8 cellular contexts compared by ENCODE assay signal in genomic region chr12:111842556-111843396, GRCh38. TPM values are rescaled to one million over a fixed set of nuclear protein-coding genes. Genes with fewer than 3 reads are reported as not detected.
A peak's percentile ranks its signal among the peaks of the same experiment; 100 is the strongest.
DNase-seq lines count a peak whose midpoint lies in the region; ATAC-seq and TF ChIP-seq lines count a peak whose summit lies in the region.

No MANE protein-coding gene starts in this region.

- H3K4me3 Mint-ChIP-seq in Caco-2 (ENCODE audit: unreplicated experiment): peak overlapping the region; percentile 88

- H3K9me3 Mint-ChIP-seq in Caco-2 (ENCODE audit: unreplicated experiment): no peaks in the 10 kb centered on the region

- ATAC-seq in GM21515 (IDR thresholded peaks at IDR 0.05; ENCODE audit: unreplicated experiment) (peak; percentile 24), IMR-90 (ENCODE audit: low read depth) (peak; percentile 9; the same call in 1 of the 2 replicates), GM18520 (IDR thresholded peaks at IDR 0.05; ENCODE audit: unreplicated experiment) (no peak)

- peak overlapping the region; percentile 100 for H3K4me2 ChIP-seq in IMR-90 (ENCODE audit: low read depth, low read length)

- H3K9me1 ChIP-seq in IMR-90 (ENCODE audit: insufficient read depth, low read length): peaks cover 4% of the 10 kb centered on the region

- H2AK5ac ChIP-seq in IMR-90 (ENCODE audit: low read depth, low read length): peak overlapping the region; percentile 72; the same call in 1 of the 2 replicates

- H3K4me3 ChIP-seq in Caco-2 (ENCODE audit: low read depth, low read length) (peak overlapping the region; percentile 99), IMR-90 (ENCODE audit: insufficient read depth, low read depth, low read length) (peak overlapping the region; percentile 78)

- dilution Hi-C loops in IMR-90 (cut with HindIII; ENCODE audit: low sequenced_read_pairs, unreplicated experiment): no loop called here

- 0% methylated on average over 15 of the region's 44 CpGs; no CpG with 5 or more reads in 1 of the 2 experiments for WGBS in IMR-90 (ENCODE audit: extremely low coverage in 2 of 2, insufficient read length in 1 of 2), 2 experiments

- H3K36me3 Mint-ChIP-seq in Caco-2 (ENCODE audit: insufficient read depth, unreplicated experiment): peaks cover 57% of the 10 kb centered on the region

- H3K56ac ChIP-seq in IMR-90 (ENCODE audit: extremely low read depth, insufficient read depth, low read length): 0 out of 2 replicates have a peak overlapping the region, but pooled peaks have one; percentile 17

- in situ Hi-C loops in IMR-90 (cut with MboI; ENCODE audit: low sequenced_read_pairs): no loop called here

- 0 out of 2 replicates have a peak, but pooled peaks have one; percentile 16 for TF ChIP-seq POLR2A in IMR-90 (IDR thresholded peaks at IDR 0.05; ENCODE audit: low read depth, low read length)

- H2BK5ac ChIP-seq in IMR-90 (ENCODE audit: low read depth, low read length, poor library complexity, severe bottlenecking): peak overlapping the region; percentile 98

- H3K14ac ChIP-seq in IMR-90 (replicated peaks; ENCODE audit: low read depth, low read length): peak overlapping the region; percentile 71

- H3K27ac ChIP-seq in IMR-90 (ENCODE audit: insufficient read depth, low read length): peak overlapping the region; percentile 95

- peak overlapping the region; percentile 97 for H2AFZ ChIP-seq in IMR-90 (replicated peaks; ENCODE audit: low read length, poor library complexity)

- H3K79me1 ChIP-seq in IMR-90 (ENCODE audit: low read depth in 1 of 2, low read length in 2 of 2): peaks cover 29 to 49% of the 10 kb centered on the region in 2 experiments

- H4K20me1 ChIP-seq in IMR-90 (ENCODE audit: insufficient read depth, low read length): peaks cover 11% of the 10 kb centered on the region; the same call in 1 of the 2 replicates

- peak overlapping the region; percentile 8 for H3K4ac ChIP-seq in IMR-90 (ENCODE audit: low read depth, low read length)

- no peak overlapping the region for H2BK120ac ChIP-seq in IMR-90 (ENCODE audit: low read depth, low read length)

- DNase-seq in Caco-2 (peak; percentile 55 to 61), IMR-90 (no peak), activated T-cell treated with anti-CD3 and anti-CD28 coated beads for 4 hours (peak; percentile 24), glomerular visceral epithelial cell (ENCODE audit: extremely low spot score) (peak; percentile 13), posterior vena cava (ENCODE audit: low spot score) (peak; percentile 83), NCI-H1694 treated with DMSO at 0.1 percent for 48 hours (lab: John Stamatoyannopoulos, UW) (no peak)

- peak overlapping the region; percentile 85 for H3K9ac ChIP-seq in IMR-90 (ENCODE audit: low read depth, low read length)

- intact Hi-C loops in Caco-2 (cut with micrococcal nuclease; ENCODE audit: unreplicated experiment): no loop called here
- intact Hi-C loops in IMR-90 (cut with micrococcal nuclease): no loop called here
- intact Hi-C loops in posterior vena cava (cut with DNase I): no loop called here

- H3K4me1 ChIP-seq in Caco-2 (peaks cover 10% of the 10 kb centered on the region; the same call in 1 of the 2 replicates), IMR-90 (ENCODE audit: control insufficient read depth, insufficient read depth, low read length) (no peaks in the 10 kb centered on the region)

- peak overlapping the region; percentile 61 to 78; a peak in 3 of 4 replicates for H4K8ac ChIP-seq in IMR-90 (ENCODE audit: low read depth in 2 of 2, low read length in 2 of 2)

- peak overlapping the region; percentile 94 for H2AK9ac ChIP-seq in IMR-90 (replicated peaks; ENCODE audit: low read depth, low read length, poor library complexity)

- H3K18ac ChIP-seq in IMR-90 (ENCODE audit: low read depth, low read length): no peak overlapping the region

- peak overlapping the region; percentile 39; the same call in 1 of the 2 replicates for H4K91ac ChIP-seq in IMR-90 (ENCODE audit: insufficient read depth, low read depth, low read length)

- H3K27me3 ChIP-seq in Caco-2 (replicated peaks; ENCODE audit: control insufficient read depth, insufficient read depth, low read length): no peaks in the 10 kb centered on the region
- no peaks in the 10 kb centered on the region for H3K27me3 ChIP-seq in IMR-90 (ENCODE audit: control insufficient read depth, insufficient read depth, low read length)

- no peak overlapping the region for H2BK15ac ChIP-seq in IMR-90 (ENCODE audit: low read depth, low read length)

- peak overlapping the region; percentile 13 for H4K5ac ChIP-seq in IMR-90 (ENCODE audit: low read depth, low read length)

- no peak for TF ChIP-seq CTCF in Caco-2 (IDR thresholded peaks at IDR 0.05; ENCODE audit: insufficient read depth in 1 of 2, low read depth in 1 of 2, low read length in 1 of 2, severe bottlenecking in 1 of 2, unreplicated experiment in 1 of 2)
- no peak for TF ChIP-seq CTCF in IMR-90 (conservative IDR thresholded peaks at IDR 0.05; ENCODE audit: low read depth, low read length)

- no peaks in the 10 kb centered on the region for H3K27me3 Mint-ChIP-seq in Caco-2 (ENCODE audit: insufficient read depth, unreplicated experiment)

- peaks cover 20% of the 10 kb centered on the region for H3K4me1 Mint-ChIP-seq in Caco-2 (ENCODE audit: low read depth, unreplicated experiment)

- POLR2A ChIA-PET in Caco-2 (lab: Charles Lee) (interaction anchor here (0.8 to 1.3 kb wide), 4 partner anchors 19 to 171 kb away, joined by 3 to 4 read pairs (median 3); partner anchors contain the start of genes ACAD10, ALDH2, BRAP and ERP29), IMR-90 (lab: Charles Lee; ENCODE audit: unreplicated experiment) (interaction anchor here (0.5 kb wide), 1 partner anchor 13 kb away, joined by 3 read pairs; no protein-coding TSS in a partner anchor)

- H2BK20ac ChIP-seq in IMR-90 (ENCODE audit: low read depth, low read length): no peak overlapping the region

- peak overlapping the region; percentile 82 for H3K23ac ChIP-seq in IMR-90 (ENCODE audit: low read depth, low read length)

- peak overlapping the region; percentile 88 for H3K27ac Mint-ChIP-seq in Caco-2 (ENCODE audit: unreplicated experiment)

- CTCF ChIA-PET in Caco-2 (lab: Charles Lee): interaction anchor here (0.9 to 1.6 kb wide), 3 partner anchors 30 to 282 kb away, joined by 3 to 6 read pairs (median 4); partner anchors contain the start of genes ERP29, TMEM116 and TRAFD1
- CTCF ChIA-PET in IMR-90 (lab: Yijun Ruan, JAX): no interaction called here

- BruUV-seq in Caco-2 (replicated peaks; lab: Mats Ljungman, UMichigan): TSS peak; percentile 61
- BruUV-seq in IMR-90 (replicated peaks; lab: Mats Ljungman, UMichigan): no TSS peak

- TF ChIP-seq RAD21 in IMR-90 (IDR thresholded peaks at IDR 0.05; ENCODE audit: low read length): no peak

- H3K36me3 ChIP-seq in Caco-2 (ENCODE audit: control insufficient read depth, insufficient read depth, low read length) (no peaks in the 10 kb centered on the region; the same call in 1 of the 2 replicates), IMR-90 (ENCODE audit: control insufficient read depth, insufficient read depth, low read length) (peaks cover 6% of the 10 kb centered on the region; the same call in 1 of the 2 replicates)

- H3K9me3 ChIP-seq in Caco-2 (no peaks in the 10 kb centered on the region; the same call in 1 of the 2 replicates), IMR-90 (ENCODE audit: control insufficient read depth, insufficient read depth, low read length) (no peaks in the 10 kb centered on the region)

TF ChIP-seq in IMR-90, 13 proteins besides CTCF, POLR2A, EP300 and RAD21:
- TF ChIP-seq MXI1 (IDR thresholded peaks at IDR 0.05; ENCODE audit: borderline replicate concordance, low read depth, low read length) (no peak; the same call in 1 of the 2 replicates), ELK1 (IDR thresholded peaks at IDR 0.05; ENCODE audit: borderline replicate concordance, low read depth, low read length) (no peak), RFX5 (IDR thresholded peaks at IDR 0.05; ENCODE audit: low read depth, low read length) (no peak), CHD1 (IDR thresholded peaks at IDR 0.05; ENCODE audit: low read depth, low read length) (no peak; the same call in 1 of the 2 replicates), USF2 (IDR thresholded peaks at IDR 0.05; ENCODE audit: low read depth, low read length) (no peak), FOS (IDR thresholded peaks at IDR 0.05; ENCODE audit: low read depth, low read length) (no peak)

RNA-seq across cellular contexts. Expression of gene MAPKAPK5, which starts 0.7 kb away (rescaled TPM):
- total RNA-seq in Caco-2 (2022) (89.5 and 90.1 TPM in 2 replicates), IMR-90 (2012; rRNA removed) (34.4 and 44.6 TPM in 2 replicates), posterior vena cava (10 to 100 TPM; 33.0 to 33.9 TPM)
- polyA plus RNA-seq in IMR-90 (2012; rRNA removed): 35.0 and 35.7 TPM in 2 replicates
- 14.0 and 27.1 TPM in 2 replicates for polyA plus RNA-seq in IMR-90 (2012; cell fraction: cytosol; rRNA removed)
- 26.8 and 52.5 TPM in 2 replicates for polyA plus RNA-seq in IMR-90 (2012; cell fraction: nucleus; rRNA removed; ENCODE audit: low replicate concordance)

Comparison
In these comparisons a context has a peak if more than half of its experiments do, and no peak if none do; other contexts are left out.
1. DNase-seq: peak in Caco-2 (2 of 2), activated T-cell treated with anti-CD3 and anti-CD28 coated beads for 4 hours (single experiment), glomerular visceral epithelial cell (single experiment) and posterior vena cava (single experiment); none in IMR-90 (single experiment) and NCI-H1694 treated with DMSO at 0.1 percent for 48 hours (single experiment).